ENCODE assay signal across 8 cellular contexts in genomic region chr6:99393698-99394531, GRCh38.
A peak's percentile ranks its signal among the peaks of the same experiment; 100 is the strongest.
DNase-seq lines count a peak whose midpoint lies in the region; ATAC-seq lines count a peak whose summit lies in the region.

COQ3 (minus strand) TSS chr6:99394195; CDS start chr6:99394179, 16 bp downstream.

- H3K4me1 ChIP-seq in neuron (ENCODE audit: insufficient read depth, low read length) = no peaks in the 10 kb centered on the region

- no peaks in the 10 kb centered on the region for H3K9me3 ChIP-seq in KOPT-K1 (ENCODE audit: insufficient read depth, low read length, poor library complexity, severe bottlenecking)
- H3K9me3 ChIP-seq in neuron (ENCODE audit: low read length) = no peaks in the 10 kb centered on the region

- ATAC-seq in GM21825 (IDR thresholded peaks at IDR 0.05; ENCODE audit: unreplicated experiment) = peak; percentile 72

- peak within 1 kb of the TSS; percentile 72 for H3K27ac ChIP-seq in KOPT-K1 (ENCODE audit: low read depth, low read length, poor library complexity, severe bottlenecking)

- DNase-seq in EL (peak; percentile 81), SHP77 (lab: John Stamatoyannopoulos, UW) (peak; percentile 81 to 87), foreskin melanocyte (peak; percentile 71), stromal cell of bone marrow (ENCODE audit: low read depth) (peak; percentile 40)
- peak; percentile 49 for DNase-seq in activated gamma-delta T cell treated with anti-CD3 and anti-CD28 coated beads, Interleukin-2, amount 50 U/mL, for 16 hours (ENCODE audit: low read depth)

- H3K27me3 ChIP-seq in neuron (ENCODE audit: insufficient read depth, low read length) = no peaks in the 10 kb centered on the region

- peak within 1 kb of the TSS; percentile 57 for H3K4me3 ChIP-seq in neuron (ENCODE audit: low read length)

- H3K36me3 ChIP-seq in KOPT-K1 (ENCODE audit: insufficient read depth, low read length) (peaks cover 27% of the 10 kb centered on the region), neuron (ENCODE audit: insufficient read depth, low read length) (peaks cover 9% of the 10 kb centered on the region)

- peak within 1 kb of the TSS; percentile 63 for H2AFZ ChIP-seq in neuron (ENCODE audit: low read depth, low read length)

Comparison
In these comparisons a context has a peak if more than half of its experiments do, and no peak if none do; other contexts are left out.
1. Peak in every context shown above with its lines: DNase-seq, ATAC-seq, H3K4me3 ChIP-seq and H3K27ac ChIP-seq.